In the genomic region with DNA sequence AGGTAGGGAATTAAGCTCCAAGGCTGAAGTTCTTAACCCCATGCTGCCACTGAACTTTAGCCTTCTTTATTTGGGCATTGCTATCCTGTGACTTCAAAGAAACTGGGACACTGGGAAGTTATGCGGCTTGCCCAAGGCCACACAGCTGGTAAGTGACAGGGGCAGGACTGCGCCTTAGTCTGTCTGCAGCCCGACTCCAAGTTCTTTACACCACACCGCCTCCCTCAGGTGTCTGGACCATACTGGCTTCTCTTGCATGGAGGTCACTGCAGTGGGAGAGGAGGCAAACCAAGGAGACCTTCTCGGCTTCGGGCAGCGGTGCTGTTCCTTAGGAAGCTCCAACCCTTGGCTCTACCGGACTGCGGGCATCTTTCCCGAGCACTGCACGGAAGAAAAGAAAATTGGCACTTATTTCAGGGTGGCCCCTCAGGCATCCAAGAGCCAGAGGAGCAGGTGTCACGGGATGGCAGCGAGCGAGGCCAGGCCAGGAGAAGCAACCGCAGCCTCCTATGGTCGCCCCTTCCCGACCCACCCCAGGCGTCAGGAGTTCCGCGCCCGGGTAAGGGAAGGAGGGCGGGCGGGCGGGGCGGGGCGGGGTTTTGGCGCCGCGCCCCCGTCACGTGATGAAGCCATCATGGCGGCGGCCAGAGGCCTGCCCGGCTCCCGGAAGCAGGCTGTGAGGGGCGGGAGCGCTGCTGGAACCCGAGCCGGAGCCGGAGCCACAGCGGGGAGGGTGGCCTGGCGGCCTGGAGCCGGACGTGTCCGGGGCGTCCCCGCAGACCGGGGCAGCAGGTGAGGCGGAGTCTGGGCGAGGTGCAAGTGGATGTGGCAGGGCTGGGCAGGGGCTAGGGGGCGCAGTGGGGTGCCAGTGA, we compare ENCODE assay signal across 1 cellular context.
TF ChIP-seq lines count a peak whose summit lies in the region.

No MANE protein-coding gene starts in this region.

TF ChIP-seq in HepG2, 621 proteins besides CTCF, POLR2A, EP300 and RAD21 (continued from another document and continues in another):
- no peak for TF ChIP-seq NFAT5 (CRISPR knock-in tag; IDR thresholded peaks at IDR 0.05)
- TF ChIP-seq PHF8 (CRISPR knock-in tag; IDR thresholded peaks at IDR 0.05): peak; percentile 96
- no peak for TF ChIP-seq ARNT (IDR thresholded peaks at IDR 0.05)
- TF ChIP-seq ZNF749 (CRISPR knock-in tag; IDR thresholded peaks at IDR 0.05; ENCODE audit: borderline replicate concordance): 0 out of 2 replicates have a peak, but pooled peaks have one; percentile 26
- no peak for TF ChIP-seq SMAD1 (CRISPR knock-in tag; IDR thresholded peaks at IDR 0.05; ENCODE audit: borderline replicate concordance, low read depth)
- peak; percentile 25; the same call in 1 of the 2 replicates for TF ChIP-seq RARA (CRISPR knock-in tag; IDR thresholded peaks at IDR 0.05)
- peak; percentile 62; the same call in 1 of the 2 replicates for TF ChIP-seq ZNF333 (CRISPR knock-in tag; IDR thresholded peaks at IDR 0.05; ENCODE audit: borderline replicate concordance)
- TF ChIP-seq GATAD1 (CRISPR knock-in tag; IDR thresholded peaks at IDR 0.05): peak; percentile 89
- peak; percentile 43; the same call in 1 of the 2 replicates for TF ChIP-seq TFE3 (CRISPR knock-in tag; IDR thresholded peaks at IDR 0.05)
- peak; percentile 95; the same call in 1 of the 2 replicates for TF ChIP-seq ZNF430 (CRISPR knock-in tag; IDR thresholded peaks at IDR 0.05)
- TF ChIP-seq ZNF12 (CRISPR knock-in tag; IDR thresholded peaks at IDR 0.05): no peak
- TF ChIP-seq ZBTB20 (CRISPR knock-in tag; IDR thresholded peaks at IDR 0.05; ENCODE audit: borderline replicate concordance, low read depth): no peak
- TF ChIP-seq NR2F2 (IDR thresholded peaks at IDR 0.05; ENCODE audit: borderline replicate concordance, low read depth): no peak
- 0 out of 2 replicates have a peak, but pooled peaks have one; percentile 35 for TF ChIP-seq ZSCAN20 (CRISPR knock-in tag; IDR thresholded peaks at IDR 0.05; ENCODE audit: borderline replicate concordance)
- peak; percentile 75; the same call in 1 of the 2 replicates for TF ChIP-seq ZNF710 (CRISPR knock-in tag; IDR thresholded peaks at IDR 0.05; ENCODE audit: borderline replicate concordance)
- peak; percentile 62; the same call in 1 of the 2 replicates for TF ChIP-seq ZNF329 (CRISPR knock-in tag; IDR thresholded peaks at IDR 0.05; ENCODE audit: low read depth)
- no peak for TF ChIP-seq ZNF337 (CRISPR knock-in tag; IDR thresholded peaks at IDR 0.05; ENCODE audit: borderline replicate concordance, low read depth)
- TF ChIP-seq, protein P1, sequence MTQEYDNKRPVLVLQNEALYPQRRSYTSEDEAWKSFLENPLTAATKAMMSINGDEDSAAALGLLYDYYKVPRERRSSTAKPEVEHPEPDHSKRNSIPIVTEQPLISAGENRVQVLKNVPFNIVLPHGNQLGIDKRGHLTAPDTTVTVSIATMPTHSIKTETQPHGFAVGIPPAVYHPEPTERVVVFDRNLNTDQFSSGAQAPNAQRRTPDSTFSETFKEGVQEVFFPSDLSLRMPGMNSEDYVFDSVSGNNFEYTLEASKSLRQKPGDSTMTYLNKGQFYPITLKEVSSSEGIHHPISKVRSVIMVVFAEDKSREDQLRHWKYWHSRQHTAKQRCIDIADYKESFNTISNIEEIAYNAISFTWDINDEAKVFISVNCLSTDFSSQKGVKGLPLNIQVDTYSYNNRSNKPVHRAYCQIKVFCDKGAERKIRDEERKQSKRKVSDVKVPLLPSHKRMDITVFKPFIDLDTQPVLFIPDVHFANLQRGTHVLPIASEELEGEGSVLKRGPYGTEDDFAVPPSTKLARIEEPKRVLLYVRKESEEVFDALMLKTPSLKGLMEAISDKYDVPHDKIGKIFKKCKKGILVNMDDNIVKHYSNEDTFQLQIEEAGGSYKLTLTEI (CRISPR knock-in tag; conservative IDR thresholded peaks at IDR 0.05): no peak
- no peak for TF ChIP-seq SP4 (CRISPR knock-in tag; IDR thresholded peaks at IDR 0.05)
- no peak for TF ChIP-seq ZNF777 (CRISPR knock-in tag; IDR thresholded peaks at IDR 0.05)
- peak; percentile 60 for TF ChIP-seq MED1 (CRISPR knock-in tag; IDR thresholded peaks at IDR 0.05)
- TF ChIP-seq, protein P2, sequence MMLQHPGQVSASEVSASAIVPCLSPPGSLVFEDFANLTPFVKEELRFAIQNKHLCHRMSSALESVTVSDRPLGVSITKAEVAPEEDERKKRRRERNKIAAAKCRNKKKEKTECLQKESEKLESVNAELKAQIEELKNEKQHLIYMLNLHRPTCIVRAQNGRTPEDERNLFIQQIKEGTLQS (CRISPR knock-in tag; IDR thresholded peaks at IDR 0.05): 0 out of 2 replicates have a peak, but pooled peaks have one; percentile 9
- no peak for TF ChIP-seq ADNP (CRISPR knock-in tag; IDR thresholded peaks at IDR 0.05)
- peak; percentile 29; the same call in 1 of the 3 replicates for TF ChIP-seq MXI1 (IDR thresholded peaks at IDR 0.05; ENCODE audit: borderline replicate concordance, low read depth, low read length)
- no peak for TF ChIP-seq ZNF775 (CRISPR knock-in tag; IDR thresholded peaks at IDR 0.05; ENCODE audit: borderline replicate concordance)
- no peak for TF ChIP-seq ZNF235 (CRISPR knock-in tag; IDR thresholded peaks at IDR 0.05; ENCODE audit: borderline replicate concordance)
- no peak for TF ChIP-seq ZNF781 (CRISPR knock-in tag; IDR thresholded peaks at IDR 0.05; ENCODE audit: borderline replicate concordance, not compliant biosample characterization)
- no peak for TF ChIP-seq ZNF703 (CRISPR knock-in tag; IDR thresholded peaks at IDR 0.05; ENCODE audit: borderline replicate concordance)
- peak; percentile 38; the same call in 1 of the 2 replicates for TF ChIP-seq ZNF776 (CRISPR knock-in tag; IDR thresholded peaks at IDR 0.05)
- peak; percentile 40 for TF ChIP-seq TEAD3 (CRISPR knock-in tag; optimal IDR thresholded peaks at IDR 0.05; ENCODE audit: borderline replicate concordance)
- peak; percentile 64; the same call in 1 of the 2 replicates for TF ChIP-seq ZNF605 (CRISPR knock-in tag; IDR thresholded peaks at IDR 0.05)
- peak; percentile 86 for TF ChIP-seq TAF1 (CRISPR knock-in tag; IDR thresholded peaks at IDR 0.05)
- no peak for TF ChIP-seq ETS1 (CRISPR knock-in tag; IDR thresholded peaks at IDR 0.05)
- 0 out of 2 replicates have a peak, but pooled peaks have one; percentile 8 for TF ChIP-seq ZFP37 (CRISPR knock-in tag; IDR thresholded peaks at IDR 0.05; ENCODE audit: borderline replicate concordance)
- peak; percentile 52; the same call in 1 of the 2 replicates for TF ChIP-seq NFATC3 (CRISPR knock-in tag; IDR thresholded peaks at IDR 0.05)
- no peak for TF ChIP-seq ZNF451 (CRISPR knock-in tag; IDR thresholded peaks at IDR 0.05)
- TF ChIP-seq HES4 (CRISPR knock-in tag; IDR thresholded peaks at IDR 0.05; ENCODE audit: borderline replicate concordance): no peak
- TF ChIP-seq TRIM24 (CRISPR knock-in tag; IDR thresholded peaks at IDR 0.05): no peak
- peak; percentile 42; the same call in 1 of the 2 replicates for TF ChIP-seq ERF (CRISPR knock-in tag; IDR thresholded peaks at IDR 0.05)
- TF ChIP-seq KDM6A (CRISPR knock-in tag; IDR thresholded peaks at IDR 0.05; ENCODE audit: low read depth): peak; percentile 21; the same call in 1 of the 2 replicates
- TF ChIP-seq ZFP36L1 (CRISPR knock-in tag; IDR thresholded peaks at IDR 0.05): 0 out of 2 replicates have a peak, but pooled peaks have one; percentile 50
- no peak for TF ChIP-seq ZNF446 (CRISPR knock-in tag; IDR thresholded peaks at IDR 0.05)
- no peak for TF ChIP-seq HNRNPUL1 (IDR thresholded peaks at IDR 0.05; ENCODE audit: low read depth, low read length)
- TF ChIP-seq, protein P3, sequence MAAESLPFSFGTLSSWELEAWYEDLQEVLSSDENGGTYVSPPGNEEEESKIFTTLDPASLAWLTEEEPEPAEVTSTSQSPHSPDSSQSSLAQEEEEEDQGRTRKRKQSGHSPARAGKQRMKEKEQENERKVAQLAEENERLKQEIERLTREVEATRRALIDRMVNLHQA (CRISPR knock-in tag; IDR thresholded peaks at IDR 0.05): no peak
- TF ChIP-seq SRSF9 (IDR thresholded peaks at IDR 0.05; ENCODE audit: borderline replicate concordance, insufficient read depth, low read depth, low read length, poor library complexity, severe bottlenecking): no peak
- TF ChIP-seq, protein P4, sequence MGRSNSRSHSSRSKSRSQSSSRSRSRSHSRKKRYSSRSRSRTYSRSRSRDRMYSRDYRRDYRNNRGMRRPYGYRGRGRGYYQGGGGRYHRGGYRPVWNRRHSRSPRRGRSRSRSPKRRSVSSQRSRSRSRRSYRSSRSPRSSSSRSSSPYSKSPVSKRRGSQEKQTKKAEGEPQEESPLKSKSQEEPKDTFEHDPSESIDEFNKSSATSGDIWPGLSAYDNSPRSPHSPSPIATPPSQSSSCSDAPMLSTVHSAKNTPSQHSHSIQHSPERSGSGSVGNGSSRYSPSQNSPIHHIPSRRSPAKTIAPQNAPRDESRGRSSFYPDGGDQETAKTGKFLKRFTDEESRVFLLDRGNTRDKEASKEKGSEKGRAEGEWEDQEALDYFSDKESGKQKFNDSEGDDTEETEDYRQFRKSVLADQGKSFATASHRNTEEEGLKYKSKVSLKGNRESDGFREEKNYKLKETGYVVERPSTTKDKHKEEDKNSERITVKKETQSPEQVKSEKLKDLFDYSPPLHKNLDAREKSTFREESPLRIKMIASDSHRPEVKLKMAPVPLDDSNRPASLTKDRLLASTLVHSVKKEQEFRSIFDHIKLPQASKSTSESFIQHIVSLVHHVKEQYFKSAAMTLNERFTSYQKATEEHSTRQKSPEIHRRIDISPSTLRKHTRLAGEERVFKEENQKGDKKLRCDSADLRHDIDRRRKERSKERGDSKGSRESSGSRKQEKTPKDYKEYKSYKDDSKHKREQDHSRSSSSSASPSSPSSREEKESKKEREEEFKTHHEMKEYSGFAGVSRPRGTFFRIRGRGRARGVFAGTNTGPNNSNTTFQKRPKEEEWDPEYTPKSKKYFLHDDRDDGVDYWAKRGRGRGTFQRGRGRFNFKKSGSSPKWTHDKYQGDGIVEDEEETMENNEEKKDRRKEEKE (IDR thresholded peaks at IDR 0.05): no peak
